In the genomic region with DNA sequence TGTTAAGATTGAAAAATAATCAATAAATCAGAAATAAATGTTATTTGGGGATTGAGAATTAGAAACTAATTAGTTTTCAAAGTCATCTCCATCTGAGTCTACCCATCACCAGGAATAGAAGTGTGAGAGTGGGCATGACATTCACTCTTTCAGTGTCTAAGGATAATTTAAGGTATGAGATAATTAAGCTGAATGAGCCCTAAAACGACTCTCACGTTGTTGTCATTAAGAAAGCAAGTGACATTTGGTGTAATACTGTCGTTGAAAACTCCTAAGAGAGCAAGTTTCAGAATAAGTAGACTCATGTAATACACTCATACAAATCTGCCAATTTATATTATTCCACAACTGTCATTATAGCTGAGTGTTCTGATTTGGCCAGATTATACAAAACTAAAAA, we compare ENCODE assay signal across 20 cellular contexts. TPM values are rescaled to one million over a fixed set of nuclear protein-coding genes. Genes with fewer than 3 reads are reported as not detected.
"Had no signal": no experiment of that assay in that cellular context is flagged by ENCODE, and none has a peak within 500 bp of the region (broad histone marks: within the 10 kb centered on the region; RNA-seq: fewer than 3 reads in every experiment).

No MANE protein-coding gene starts in this region.

- H3K9me3 Mint-ChIP-seq: activated B cell treated with CpG ODN at 0.5 μM for 24 hours; activated CD4-positive, alpha-beta memory T cell treated with anti-CD3 and anti-CD28 coated beads for 36 hours; activated naive CD8-positive, alpha-beta T cell treated with anti-CD3 and anti-CD28 coated beads for 36 hours had no signal

- H3K27ac Mint-ChIP-seq: activated B cell treated with CpG ODN at 0.5 μM for 24 hours; activated CD4-positive, alpha-beta memory T cell treated with anti-CD3 and anti-CD28 coated beads for 36 hours; activated naive CD8-positive, alpha-beta T cell treated with anti-CD3 and anti-CD28 coated beads for 36 hours; nephron progenitor cell; T-helper 2 cell treated with Interferon-gamma antibody and Interleukin-4, amounts not matched to agents 5 μg/mL and 100 μg/mL, for 36 hours had no signal

- H3K4me3 Mint-ChIP-seq: activated B cell treated with CpG ODN at 0.5 μM for 24 hours; activated CD4-positive, alpha-beta memory T cell treated with anti-CD3 and anti-CD28 coated beads for 36 hours; activated naive CD8-positive, alpha-beta T cell treated with anti-CD3 and anti-CD28 coated beads for 36 hours; nephron progenitor cell; T-helper 2 cell treated with Interferon-gamma antibody and Interleukin-4, amounts not matched to agents 5 μg/mL and 100 μg/mL, for 36 hours had no signal

- H3K27ac ChIP-seq: body of pancreas, thyroid gland had no signal

- H3K36me3 ChIP-seq: gastrocnemius medialis, thyroid gland had no signal

- DNase-seq: activated B cell treated with CpG ODN at 0.5 μM for 24 hours; activated CD4-positive, alpha-beta memory T cell treated with anti-CD3 and anti-CD28 coated beads for 36 hours; activated CD4-positive, alpha-beta T cell treated with anti-CD3 and anti-CD28 coated beads for 4 hours; activated naive CD4-positive, alpha-beta T cell; activated naive CD8-positive, alpha-beta T cell treated with anti-CD3 and anti-CD28 coated beads for 36 hours; activated T-cell treated with anti-CD3 and anti-CD28 coated beads for 4 hours; body of pancreas; central memory CD4-positive, alpha-beta T cell; gastrocnemius medialis; nephron progenitor cell; nucleus accumbens; retina; stimulated activated CD4-positive, alpha-beta T cell treated with anti-CD3 and anti-CD28 coated beads, Interleukin-12 subunit alpha, Interleukin-12 subunit beta, amount 100 ng/mL, for 4 hours; stimulated activated CD4-positive, alpha-beta T cell treated with anti-CD3 and anti-CD28 coated beads, Interleukin-1b, Interleukin-23, amount 100 ng/mL, for 48 hours; stimulated activated CD8-positive, alpha-beta memory T cell treated with anti-CD3 and anti-CD28 coated beads, Interleukin-4, amount 100 ng/mL, for 48 hours; stimulated activated naive CD4-positive, alpha-beta T cell; thyroid gland had no signal

- H3K4me3 ChIP-seq: body of pancreas, gastrocnemius medialis, thyroid gland had no signal

- H3K27me3 Mint-ChIP-seq: activated B cell treated with CpG ODN at 0.5 μM for 24 hours; activated CD4-positive, alpha-beta memory T cell treated with anti-CD3 and anti-CD28 coated beads for 36 hours; activated naive CD8-positive, alpha-beta T cell treated with anti-CD3 and anti-CD28 coated beads for 36 hours had no signal

- ATAC-seq: body of pancreas, gastrocnemius medialis had no signal

- H3K4me1 ChIP-seq: body of pancreas, thyroid gland had no signal

- H3K9me3 ChIP-seq: body of pancreas, gastrocnemius medialis, thyroid gland had no signal

- H3K27me3 ChIP-seq: body of pancreas, gastrocnemius medialis, thyroid gland had no signal

- H3K4me1 Mint-ChIP-seq: activated B cell treated with CpG ODN at 0.5 μM for 24 hours; activated naive CD8-positive, alpha-beta T cell treated with anti-CD3 and anti-CD28 coated beads for 36 hours had no signal

- H3K36me3 Mint-ChIP-seq: activated CD4-positive, alpha-beta memory T cell treated with anti-CD3 and anti-CD28 coated beads for 36 hours; activated naive CD8-positive, alpha-beta T cell treated with anti-CD3 and anti-CD28 coated beads for 36 hours had no signal

RNA-seq across cellular contexts. Expression of a gene that starts 7.1 kb away (rescaled TPM):
- total RNA-seq: activated B cell treated with CpG ODN at 0.5 μM for 24 hours; activated CD4-positive, alpha-beta memory T cell treated with anti-CD3 and anti-CD28 coated beads for 36 hours; activated naive CD8-positive, alpha-beta T cell treated with anti-CD3 and anti-CD28 coated beads for 36 hours; myocyte had no signal
- polyA plus RNA-seq: keratinocyte had no signal
